In genomic region chr9:130264414-130265350, GRCh38 we compare ENCODE assay signal across 2 cellular contexts.
TF ChIP-seq lines count a peak whose summit lies in the region.

No MANE protein-coding gene starts in this region.

TF ChIP-seq in SK-N-SH, 30 proteins besides CTCF, POLR2A, EP300 and RAD21 (continued from another document):
- TF ChIP-seq REST (IDR thresholded peaks at IDR 0.05; ENCODE audit: low read depth, low read length), result no peak
TF ChIP-seq in SK-N-SH: peak in this region for 0.

TF ChIP-seq in SK-N-SH treated with all-trans-retinoic acid at 6 μM for 48 hours, 23 proteins besides CTCF, POLR2A, EP300 and RAD21 (continued from another document):
- TF ChIP-seq PATZ1 (CRISPR knock-in tag; IDR thresholded peaks at IDR 0.05; ENCODE audit: borderline replicate concordance), result no peak
- no peak for TF ChIP-seq OSR1 (CRISPR knock-in tag; IDR thresholded peaks at IDR 0.05)
- TF ChIP-seq ZNF70 (CRISPR knock-in tag; IDR thresholded peaks at IDR 0.05), result no peak
- no peak for TF ChIP-seq ISL1 (CRISPR knock-in tag; IDR thresholded peaks at IDR 0.05)
